21 cellular contexts compared by ENCODE assay signal in genomic region chr9:84849049-84849448, GRCh38.
DNase-seq lines count a peak whose midpoint lies in the region; ATAC-seq, FAIRE-seq and TF ChIP-seq lines count a peak whose summit lies in the region.
"Had no signal": no experiment of that assay in that cellular context is flagged by ENCODE, and none has a peak within 500 bp of the region (broad histone marks: within the 10 kb centered on the region; RNA-seq: fewer than 3 reads in every experiment).

No MANE protein-coding gene starts in this region.

- no peaks in the 10 kb centered on the region for H3K79me1 ChIP-seq in H1 (ENCODE audit: low read depth, low read length)

- H2AK5ac ChIP-seq in H1 (ENCODE audit: low read depth, low read length), result no peak overlapping the region

- no peaks in the 10 kb centered on the region for H3K27me3 Mint-ChIP-seq in stimulated activated naive B cell treated with anti-CD40 and anti-IgM and Interleukin-4, amounts not matched to agents 10 μg/mL and 1 μg/mL and 100 μg/mL, for 72 hours
- H3K27me3 Mint-ChIP-seq: CD4-positive, alpha-beta T cell; CD8-positive, alpha-beta memory T cell had no signal

- H3K9me3 ChIP-seq in H1 (ENCODE audit: insufficient read depth in 2 of 2, low read depth in 1 of 2, low read length in 1 of 2) (no peaks in the 10 kb centered on the region), A673 (ENCODE audit: low read depth, low read length, poor library complexity, severe bottlenecking) (no peaks in the 10 kb centered on the region)
- H3K9me3 ChIP-seq: BE2C; BLaER1 treated with 17β-estradiol and CSF1 and Interleukin-3, amounts not matched to agents 10 nM and 100 nM had no signal

- H3K4me1 ChIP-seq in H1 (replicated peaks in 1 of 4; ENCODE audit: control insufficient read depth in 3 of 4, insufficient read depth in 4 of 4, low read length in 3 of 4), result peaks cover 4 to 20% (median 11%) of the 10 kb centered on the region in 4 experiments; a peak in 6 of 7 replicates
- no peaks in the 10 kb centered on the region for H3K4me1 ChIP-seq in A673 (ENCODE audit: insufficient read depth, low read length, poor library complexity, severe bottlenecking)
- H3K4me1 ChIP-seq: BE2C had no signal

- H3K36me3 ChIP-seq in H1 (ENCODE audit: control insufficient read depth in 2 of 4, insufficient read depth in 4 of 4, low read length in 3 of 4), result no peaks in the 10 kb centered on the region
- H3K36me3 ChIP-seq in A673 (ENCODE audit: insufficient read depth, low read length, poor library complexity, severe bottlenecking), result no peaks in the 10 kb centered on the region
- H3K36me3 ChIP-seq: BE2C; BLaER1 treated with 17β-estradiol and CSF1 and Interleukin-3, amounts not matched to agents 10 nM and 100 nM had no signal

- FAIRE-seq in GM12891 (lab: Jason Lieb, UNC), result no peak
- FAIRE-seq in H1 (lab: Jason Lieb, UNC), result no peak
- FAIRE-seq: D721Med, GM12878, GM19239 had no signal

- H3K4me3 Mint-ChIP-seq in stimulated activated naive B cell treated with anti-CD40 and anti-IgM and Interleukin-4, amounts not matched to agents 10 μg/mL and 1 μg/mL and 100 μg/mL, for 72 hours, result no peak overlapping the region
- H3K4me3 Mint-ChIP-seq: CD14-positive monocyte; CD4-positive, alpha-beta T cell; CD8-positive, alpha-beta memory T cell had no signal

- no peak overlapping the region for H2BK12ac ChIP-seq in H1 (ENCODE audit: low read depth, low read length)

- no peak overlapping the region for H3K56ac ChIP-seq in H1 (replicated peaks; ENCODE audit: insufficient read length, low read depth, low read length)

- intact Hi-C loops in A673 (cut with micrococcal nuclease; ENCODE audit: unreplicated experiment), result no loop called here

- H2BK5ac ChIP-seq in H1 (ENCODE audit: low read depth, low read length), result no peak overlapping the region

- CTCF ChIA-PET in H1 (lab: Charles Lee; ENCODE audit: partially characterized antibody) (interaction anchor here (0.7 to 1.0 kb wide), 3 partner anchors 14 to 84 kb away, joined by 3 read pairs; no protein-coding TSS in a partner anchor), A673 (lab: Charles Lee) (no interaction called here)

- no peak for TF ChIP-seq RAD21 in H1 (IDR thresholded peaks at IDR 0.05 in 1 of 2, conservative IDR thresholded peaks at IDR 0.05 in 1 of 2; ENCODE audit: low read depth in 2 of 2, low read length in 2 of 2)

- no peak for TF ChIP-seq EP300 in H1 (IDR thresholded peaks at IDR 0.05; ENCODE audit: borderline replicate concordance in 1 of 2, low read depth in 2 of 2, low read length in 2 of 2)

- no peaks in the 10 kb centered on the region for H4K20me1 ChIP-seq in H1 (replicated peaks in 1 of 2; ENCODE audit: control insufficient read depth in 1 of 2, insufficient read depth in 2 of 2, low read length in 2 of 2)
- H4K20me1 ChIP-seq: BLaER1 treated with 17β-estradiol and CSF1 and Interleukin-3, amounts not matched to agents 10 nM and 100 nM had no signal

- no peaks in the 10 kb centered on the region for H3K36me3 Mint-ChIP-seq in stimulated activated naive B cell treated with anti-CD40 and anti-IgM and Interleukin-4, amounts not matched to agents 10 μg/mL and 1 μg/mL and 100 μg/mL, for 72 hours
- H3K36me3 Mint-ChIP-seq: CD14-positive monocyte; CD8-positive, alpha-beta memory T cell had no signal

- H4K91ac ChIP-seq in H1 (replicated peaks; ENCODE audit: insufficient read length, low read length), result peak overlapping the region; percentile 56

- H3K9ac ChIP-seq in H1 (replicated peaks in 1 of 4; ENCODE audit: extremely low read depth in 1 of 4, low read depth in 3 of 4, low read length in 3 of 4), result no peak overlapping the region
- H3K9ac ChIP-seq: BLaER1 treated with 17β-estradiol and CSF1 and Interleukin-3, amounts not matched to agents 10 nM and 100 nM had no signal

- no peak overlapping the region for H2BK15ac ChIP-seq in H1 (ENCODE audit: low read length)

- H3K18ac ChIP-seq in H1 (ENCODE audit: extremely low read depth, low read length), result no peak overlapping the region

- no peak overlapping the region for H3K27ac ChIP-seq in H1 (ENCODE audit: low read depth, low read length)
- no peak overlapping the region for H3K27ac ChIP-seq in A673 (ENCODE audit: low read depth, low read length, poor library complexity, severe bottlenecking)
- H3K27ac ChIP-seq: BLaER1 treated with 17β-estradiol and CSF1 and Interleukin-3, amounts not matched to agents 10 nM and 100 nM had no signal

- peaks cover under 1 to 6% of the 10 kb centered on the region in 2 donors for H3K4me1 Mint-ChIP-seq in stimulated activated naive B cell treated with anti-CD40 and anti-IgM and Interleukin-4, amounts not matched to agents 10 μg/mL and 1 μg/mL and 100 μg/mL, for 72 hours
- H3K4me1 Mint-ChIP-seq: CD14-positive monocyte; CD8-positive, alpha-beta memory T cell had no signal

- H2AFZ ChIP-seq in H1 (ENCODE audit: low read length), result no peak overlapping the region

- BruUV-seq in A673 (replicated peaks; lab: Mats Ljungman, UMichigan), result no TSS peak

- DNase-seq in GM12891 (ENCODE audit: insufficient read length, low spot score) (no peak), MV-4-11 (lab: John Stamatoyannopoulos, UW) (peak; percentile 23), H1 (ENCODE audit: low read depth in 1 of 2, low spot score in 2 of 2) (no peak), A673 (ENCODE audit: low spot score) (no peak), AML-193 (lab: John Stamatoyannopoulos, UW) (no peak)
- no peak for DNase-seq in stimulated activated naive B cell treated with anti-CD40 and anti-IgM and Interleukin-4, amounts not matched to agents 10 μg/mL and 1 μg/mL and 100 μg/mL, for 72 hours
- DNase-seq: BE2C; CD4-positive, alpha-beta T cell; CD8-positive, alpha-beta memory T cell; DMS 273 treated with DMSO at 0.1 percent for 48 hours; DMS79; EL; GDM1; GOT3; H7; HCEC 1CT had no signal

- H4K5ac ChIP-seq in H1 (ENCODE audit: insufficient read length, low read depth, low read length), result no peak overlapping the region

- no peak overlapping the region for H3K23ac ChIP-seq in H1 (ENCODE audit: insufficient read length)

- H3K9me3 Mint-ChIP-seq in stimulated activated naive B cell treated with anti-CD40 and anti-IgM and Interleukin-4, amounts not matched to agents 10 μg/mL and 1 μg/mL and 100 μg/mL, for 72 hours, result no peaks in the 10 kb centered on the region
- H3K9me3 Mint-ChIP-seq: CD4-positive, alpha-beta T cell had no signal

- no peak for TF ChIP-seq POLR2A in GM12891 (IDR thresholded peaks at IDR 0.05; ENCODE audit: low read depth, low read length)
- no peak for TF ChIP-seq POLR2A in H1 (IDR thresholded peaks at IDR 0.05; ENCODE audit: control extremely low read depth in 1 of 2, low read depth in 2 of 2, low read length in 2 of 2)

- WGBS in H1 (ENCODE audit: extremely low coverage in 1 of 2, insufficient coverage in 1 of 2, insufficient read length in 1 of 2, insufficient replicate concordance in 2 of 2, low coverage in 1 of 2, low lambda C conversion rate in 2 of 2, missing lambda C conversion rate in 1 of 2), 2 experiments, result 93% methylated on average over 2 of the region's 2 CpGs; no CpG with 5 or more reads in 1 of the 2 experiments

- no peak overlapping the region for H3K4ac ChIP-seq in H1 (replicated peaks; ENCODE audit: insufficient read length, low read depth, low read length)

- no peak overlapping the region for H4K8ac ChIP-seq in H1 (ENCODE audit: extremely low read depth, insufficient read depth, low read length)

- H3K23me2 ChIP-seq in H1 (ENCODE audit: low read depth, low read length), result no peaks in the 10 kb centered on the region

- peak; percentile 51 to 53 for ATAC-seq in stimulated activated naive B cell treated with anti-CD40 and anti-IgM and Interleukin-4, amounts not matched to agents 10 μg/mL and 1 μg/mL and 100 μg/mL, for 72 hours (replicated peaks)
- ATAC-seq: GM12878 had no signal

- H2BK20ac ChIP-seq in H1 (ENCODE audit: low read length), result no peak overlapping the region

- no peak overlapping the region for H2BK120ac ChIP-seq in H1 (replicated peaks; ENCODE audit: low read depth, low read length)

- H3K27me3 ChIP-seq in H1 (replicated peaks in 1 of 4; ENCODE audit: control insufficient read depth in 3 of 4, extremely low read depth in 1 of 4, insufficient read depth in 3 of 4, low read length in 3 of 4) (peaks cover 0 to 2% (median 0%) of the 10 kb centered on the region in 4 experiments; a peak in 3 of 7 replicates), A673 (replicated peaks; ENCODE audit: insufficient read depth, low read depth, low read length, poor library complexity) (no peaks in the 10 kb centered on the region)
- H3K27me3 ChIP-seq: BE2C; BLaER1 treated with 17β-estradiol and CSF1 and Interleukin-3, amounts not matched to agents 10 nM and 100 nM had no signal

- no peak overlapping the region for H3K14ac ChIP-seq in H1 (ENCODE audit: insufficient read length)

- TF ChIP-seq CTCF in H1 (IDR thresholded peaks at IDR 0.05; ENCODE audit: control extremely low read depth in 1 of 3, insufficient read depth in 1 of 3, low read depth in 1 of 3, low read length in 3 of 3) (no peak), A673 (conservative IDR thresholded peaks at IDR 0.05; ENCODE audit: low read depth, low read length) (no peak)

- POLR2A ChIA-PET in H1 (lab: Charles Lee; ENCODE audit: partially characterized antibody), result no interaction called here
- POLR2A ChIA-PET in A673 (lab: Charles Lee; ENCODE audit: low non-redundant PET), result no interaction called here

- H3K27ac Mint-ChIP-seq in stimulated activated naive B cell treated with anti-CD40 and anti-IgM and Interleukin-4, amounts not matched to agents 10 μg/mL and 1 μg/mL and 100 μg/mL, for 72 hours, result no peak overlapping the region
- H3K27ac Mint-ChIP-seq: CD14-positive monocyte; CD4-positive, alpha-beta T cell; CD8-positive, alpha-beta memory T cell had no signal

- no peak overlapping the region for H3K4me3 ChIP-seq in H1 (ENCODE audit: extremely low read depth in 1 of 4, insufficient read depth in 2 of 4, low read depth in 3 of 4, low read length in 4 of 4)
- no peak overlapping the region for H3K4me3 ChIP-seq in A673 (ENCODE audit: low read depth, low read length, poor library complexity, severe bottlenecking)
- H3K4me3 ChIP-seq: BLaER1 treated with 17β-estradiol and CSF1 and Interleukin-3, amounts not matched to agents 10 nM and 100 nM; GM12878 had no signal

- H3K4me2 ChIP-seq in H1 (ENCODE audit: insufficient read depth in 1 of 2, low read depth in 2 of 2, low read length in 2 of 2), result no peak overlapping the region
- H3K4me2 ChIP-seq: BLaER1 treated with 17β-estradiol and CSF1 and Interleukin-3, amounts not matched to agents 10 nM and 100 nM had no signal

- H3K79me2 ChIP-seq in H1 (ENCODE audit: control insufficient read depth in 1 of 2, insufficient read depth in 2 of 2, low read length in 2 of 2), result no peaks in the 10 kb centered on the region

TF ChIP-seq in GM12891, 5 proteins besides CTCF, POLR2A, EP300 and RAD21 (continues in another document):
- TF ChIP-seq POU2F2 (IDR thresholded peaks at IDR 0.05; ENCODE audit: low read depth, low read length) (no peak), TAF1 (IDR thresholded peaks at IDR 0.05; ENCODE audit: low read depth, low read length) (no peak), SPI1 (IDR thresholded peaks at IDR 0.05; ENCODE audit: low read depth, low read length) (0 out of 2 replicates have a peak, but pooled peaks have one; percentile 13)

TF ChIP-seq in H1, 55 proteins besides CTCF, POLR2A, EP300 and RAD21 (continues in another document):
- no peak for TF ChIP-seq SP1 (IDR thresholded peaks at IDR 0.05; ENCODE audit: low read depth, low read length)
- no peak for TF ChIP-seq SIX5 (IDR thresholded peaks at IDR 0.05; ENCODE audit: low read depth, low read length)
- TF ChIP-seq CREB1 (IDR thresholded peaks at IDR 0.05), result no peak
- no peak for TF ChIP-seq ZNF274 (IDR thresholded peaks at IDR 0.05; ENCODE audit: borderline replicate concordance, extremely low read depth, low read length)
